Comparison of ENCODE assay signal across 14 cellular contexts in the genomic region with DNA sequence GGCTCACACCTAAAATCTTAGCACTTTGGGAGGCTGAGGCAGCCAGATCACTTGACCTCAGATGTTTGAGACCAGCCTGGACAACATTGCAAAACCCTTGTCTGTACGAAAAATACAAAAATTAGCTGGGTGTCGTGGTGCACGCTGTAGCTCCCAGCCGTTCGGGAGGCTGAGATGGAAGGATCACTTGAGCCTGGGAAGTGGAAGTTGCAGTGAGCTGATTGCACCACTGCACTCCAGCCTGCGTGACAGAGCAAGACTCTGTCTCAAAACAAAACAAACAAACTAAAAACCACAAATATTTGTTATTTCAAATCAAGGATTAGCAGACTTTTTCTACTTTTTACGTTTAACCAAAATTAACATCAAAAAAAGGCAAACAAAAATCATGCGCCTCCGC. TPM values are rescaled to one million over a fixed set of nuclear protein-coding genes. Genes with fewer than 3 reads are reported as not detected.
DNase-seq lines count a peak whose midpoint lies in the region; ATAC-seq and TF ChIP-seq lines count a peak whose summit lies in the region.
"Had no signal": no experiment of that assay in that cellular context is flagged by ENCODE, and none has a peak within 500 bp of the region (broad histone marks: within the 10 kb centered on the region; RNA-seq: fewer than 3 reads in every experiment).

No MANE protein-coding gene starts in this region.

- TF ChIP-seq CTCF in epithelial cell of esophagus (IDR thresholded peaks at IDR 0.05; ENCODE audit: insufficient read depth, low read depth, low read length, missing control alignments) (no peak), smooth muscle cell (IDR thresholded peaks at IDR 0.05; ENCODE audit: borderline replicate concordance, insufficient read depth, poor library complexity, severe bottlenecking) (no peak)

- H3K9me3 Mint-ChIP-seq in activated CD8-positive, alpha-beta memory T cell treated with anti-CD3 and anti-CD28 coated beads, Interleukin-2, amount 10 ng/mL, durations not matched to agents 7 days and 5 days (ENCODE audit: low read depth): no peaks in the 10 kb centered on the region
- no peaks in the 10 kb centered on the region for H3K9me3 Mint-ChIP-seq in T-cell
- H3K9me3 Mint-ChIP-seq: activated T-helper 2 cell treated with anti-CD3 and anti-CD28 coated beads, Interferon-gamma antibody, Interleukin-2, Interleukin-4, amounts not matched to agents 10 μg/mL and 5 μg/mL and 100 μg/mL, durations not matched to agents 14 hours and 24 hours and 36 hours had no signal

- no peak overlapping the region for H3K4me3 Mint-ChIP-seq in activated CD8-positive, alpha-beta memory T cell treated with anti-CD3 and anti-CD28 coated beads, Interleukin-2, amount 10 ng/mL, durations not matched to agents 7 days and 5 days
- no peak overlapping the region for H3K4me3 Mint-ChIP-seq in T-cell

- peaks cover 19% of the 10 kb centered on the region for H3F3A ChIP-seq in smooth muscle cell (ENCODE audit: low read depth)

- H3K4me3 ChIP-seq in epithelial cell of esophagus (ENCODE audit: low read length): no peak overlapping the region
- no peak overlapping the region for H3K4me3 ChIP-seq in smooth muscle cell
- H3K4me3 ChIP-seq: thoracic aorta had no signal

- H3K27ac Mint-ChIP-seq in activated CD8-positive, alpha-beta memory T cell treated with anti-CD3 and anti-CD28 coated beads, Interleukin-2, amount 10 ng/mL, durations not matched to agents 7 days and 5 days: peak overlapping the region; percentile 27
- peak overlapping the region; percentile 48 to 72 for H3K27ac Mint-ChIP-seq in T-cell
- H3K27ac Mint-ChIP-seq: activated T-helper 2 cell treated with anti-CD3 and anti-CD28 coated beads, Interferon-gamma antibody, Interleukin-2, Interleukin-4, amounts not matched to agents 10 μg/mL and 5 μg/mL and 100 μg/mL, durations not matched to agents 14 hours and 24 hours and 36 hours had no signal

- H3K27me3 Mint-ChIP-seq in activated CD8-positive, alpha-beta memory T cell treated with anti-CD3 and anti-CD28 coated beads, Interleukin-2, amount 10 ng/mL, durations not matched to agents 7 days and 5 days: no peaks in the 10 kb centered on the region
- H3K27me3 Mint-ChIP-seq in T-cell: no peaks in the 10 kb centered on the region

- no peaks in the 10 kb centered on the region for H3K9me3 ChIP-seq in smooth muscle cell (replicated peaks; ENCODE audit: low read depth)
- H3K9me3 ChIP-seq: thoracic aorta had no signal

- no peaks in the 10 kb centered on the region for H3K79me2 ChIP-seq in smooth muscle cell (ENCODE audit: low read depth)

- ATAC-seq in activated CD8-positive, alpha-beta memory T cell treated with anti-CD3 and anti-CD28 coated beads, Interleukin-2, amount 10 ng/mL, durations not matched to agents 7 days and 5 days: no peak
- ATAC-seq in T-cell (replicated peaks in 1 of 4) (no peak), GM18502 (IDR thresholded peaks at IDR 0.05; ENCODE audit: poor library complexity, unreplicated experiment) (no peak), HG03460 (IDR thresholded peaks at IDR 0.05; ENCODE audit: unreplicated experiment) (no peak)
- ATAC-seq: activated CD4-positive, CD25-positive, alpha-beta regulatory T cell treated with anti-CD3 and anti-CD28 coated beads, Interleukin-2, amount 50 U/mL, for 24 hours had no signal

- CTCF ChIA-PET in activated CD8-positive, alpha-beta memory T cell treated with anti-CD3 and anti-CD28 coated beads, Interleukin-2, amount 10 ng/mL, durations not matched to agents 7 days and 5 days (lab: Charles Lee): no interaction called here
- CTCF ChIA-PET in T-cell (lab: Charles Lee): no interaction called here

- peak overlapping the region; percentile 69 for H3K4me2 ChIP-seq in smooth muscle cell

- no peaks in the 10 kb centered on the region for H3K4me1 ChIP-seq in smooth muscle cell (ENCODE audit: low read depth)

- H3K27me3 ChIP-seq in smooth muscle cell (ENCODE audit: low read depth): no peaks in the 10 kb centered on the region

- 41% methylated on average over 9 of the region's 9 CpGs for WGBS in smooth muscle cell (ENCODE audit: low lambda C conversion rate)

- H3K27ac ChIP-seq in smooth muscle cell (ENCODE audit: low read depth): peak overlapping the region; percentile 84
- H3K27ac ChIP-seq: thoracic aorta had no signal

- peaks cover 47% of the 10 kb centered on the region for H3K36me3 Mint-ChIP-seq in activated CD8-positive, alpha-beta memory T cell treated with anti-CD3 and anti-CD28 coated beads, Interleukin-2, amount 10 ng/mL, durations not matched to agents 7 days and 5 days
- peaks cover 43% of the 10 kb centered on the region for H3K36me3 Mint-ChIP-seq in T-cell

- peaks cover 57% of the 10 kb centered on the region for H3K4me1 Mint-ChIP-seq in activated CD8-positive, alpha-beta memory T cell treated with anti-CD3 and anti-CD28 coated beads, Interleukin-2, amount 10 ng/mL, durations not matched to agents 7 days and 5 days
- peaks cover 7 to 17% (median 15%) of the 10 kb centered on the region in 3 donors for H3K4me1 Mint-ChIP-seq in T-cell

- no peak overlapping the region for H2AFZ ChIP-seq in smooth muscle cell (ENCODE audit: low read depth)

- H4K20me1 ChIP-seq in smooth muscle cell (ENCODE audit: low read depth): no peaks in the 10 kb centered on the region

- DNase-seq in activated CD8-positive, alpha-beta memory T cell treated with anti-CD3 and anti-CD28 coated beads, Interleukin-2, amount 10 ng/mL, durations not matched to agents 7 days and 5 days: no peak
- no peak for DNase-seq in activated CD8-positive, alpha-beta memory T cell treated with anti-CD3 and anti-CD28 coated beads for 24 hours
- DNase-seq in T-cell (no peak), epithelial cell of esophagus (ENCODE audit: low read depth) (peak; percentile 31), smooth muscle cell (lab: John Stamatoyannopoulos, UW; ENCODE audit: unreplicated experiment) (no peak), MV-4-11 (lab: John Stamatoyannopoulos, UW) (no peak)
- DNase-seq: mesendoderm, NCI-H1436, NCI-H345 had no signal

- POLR2A ChIA-PET in T-cell (lab: Charles Lee): no interaction called here

- H3K36me3 ChIP-seq in smooth muscle cell (ENCODE audit: low read depth): peaks cover 3% of the 10 kb centered on the region

- H3K9ac ChIP-seq in smooth muscle cell (ENCODE audit: low read depth): peak overlapping the region; percentile 67

RNA-seq across cellular contexts. Expression of gene INKA2, which starts 31.3 kb away (rescaled TPM):
- total RNA-seq in activated CD8-positive, alpha-beta memory T cell treated with anti-CD3 and anti-CD28 coated beads, Interleukin-2, amount 10 ng/mL, durations not matched to agents 7 days and 5 days: 1 to 10 TPM; 1.7 to 1.9 TPM
- total RNA-seq in T-cell (1 to 10 TPM in 3 of 5 donors, not detected in 2; 1.2 to 2.7 (median 1.2) TPM), smooth muscle cell (3.9 TPM in 1 of 2 replicates, not detected in the other)
- 1.6 and 1.8 TPM in 2 replicates for polyA plus RNA-seq in smooth muscle cell

RNA-seq across cellular contexts. Expression of gene DDX20, which starts 47.8 kb away (rescaled TPM):
- total RNA-seq in activated CD8-positive, alpha-beta memory T cell treated with anti-CD3 and anti-CD28 coated beads, Interleukin-2, amount 10 ng/mL, durations not matched to agents 7 days and 5 days: 10 to 100 TPM; 14.1 to 17.9 TPM
- total RNA-seq in T-cell (10 to 100 TPM; 16.7 to 19.8 (median 17.5) TPM), smooth muscle cell (17.1 and 20.0 TPM in 2 replicates)
- 5.9 and 8.8 TPM in 2 replicates for polyA plus RNA-seq in smooth muscle cell
